Comparison of ENCODE assay signal across 26 cellular contexts in the genomic region with DNA sequence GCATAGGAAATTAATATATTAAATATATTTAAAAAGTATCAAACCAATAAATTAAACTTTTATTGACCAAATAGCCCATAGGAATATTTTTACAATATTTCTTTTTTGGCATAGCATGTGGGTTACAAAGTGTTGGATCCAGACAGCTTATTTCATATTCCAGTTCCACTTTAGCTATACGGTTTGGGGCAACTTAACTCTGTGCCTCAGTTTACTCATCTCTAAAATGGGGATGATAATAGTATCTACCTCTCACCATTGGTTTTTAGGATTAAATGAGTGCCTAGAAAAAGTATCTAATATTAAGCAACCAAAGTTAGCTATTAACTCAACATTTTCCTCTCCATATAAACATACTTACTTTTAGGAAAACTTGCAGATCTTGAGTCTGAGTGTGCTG.
"Had no signal": no experiment of that assay in that cellular context is flagged by ENCODE, and none has a peak within 500 bp of the region (broad histone marks: within the 10 kb centered on the region; RNA-seq: fewer than 3 reads in every experiment).

No MANE protein-coding gene starts in this region.

- H3K4me1 ChIP-seq: colonic mucosa, esophagus muscularis mucosa, esophagus squamous epithelium, foreskin keratinocyte, gastrocnemius medialis, gastroesophageal sphincter, heart left ventricle, heart right ventricle had no signal

- H3K9me3 ChIP-seq: colonic mucosa, esophagus muscularis mucosa, esophagus squamous epithelium, gastrocnemius medialis, gastroesophageal sphincter, heart left ventricle, heart right ventricle had no signal

- H3K36me3 ChIP-seq: colonic mucosa, esophagus muscularis mucosa, esophagus squamous epithelium, gastrocnemius medialis, gastroesophageal sphincter, heart left ventricle had no signal

- FAIRE-seq: colon, endometrium, endothelial cell of umbilical vein had no signal

- ATAC-seq: effector memory CD8-positive, alpha-beta T cell; esophagus mucosa; foreskin keratinocyte; gastrocnemius medialis; gastroesophageal sphincter; heart left ventricle; heart right ventricle had no signal

- H3K27ac ChIP-seq: colonic mucosa, coronary artery, dorsolateral prefrontal cortex, epithelial cell of prostate, esophagus muscularis mucosa, esophagus squamous epithelium, foreskin keratinocyte, gastrocnemius medialis, gastroesophageal sphincter, heart left ventricle, heart right ventricle had no signal

- H3K4me3 ChIP-seq: colonic mucosa, coronary artery, dorsolateral prefrontal cortex, esophagus muscularis mucosa, esophagus squamous epithelium, gastrocnemius medialis, gastroesophageal sphincter, heart left ventricle, heart right ventricle had no signal

- DNase-seq: colonic mucosa; cortex of kidney; dermis blood vessel endothelial cell; dorsolateral prefrontal cortex; effector CD4-positive, alpha-beta T cell; effector CD8-positive, alpha-beta T cell; effector memory CD4-positive, alpha-beta T cell; effector memory CD8-positive, alpha-beta T cell; endodermal cell; erythroblast; esophagus squamous epithelium; foreskin fibroblast; foreskin keratinocyte; gastrocnemius medialis; glutamatergic neuron; head of caudate nucleus; heart left ventricle; heart right ventricle had no signal

- H3K27me3 ChIP-seq: colonic mucosa, dorsolateral prefrontal cortex, esophagus muscularis mucosa, esophagus squamous epithelium, foreskin keratinocyte, gastrocnemius medialis, gastroesophageal sphincter, heart left ventricle, heart right ventricle had no signal
